In genomic region chr14:77014004-77014604, GRCh38 we compare ENCODE assay signal across 9 cellular contexts. TPM values are rescaled to one million over a fixed set of nuclear protein-coding genes. Genes with fewer than 3 reads are reported as not detected.
A peak's percentile ranks its signal among the peaks of the same experiment; 100 is the strongest.
DNase-seq lines count a peak whose midpoint lies in the region; ATAC-seq and TF ChIP-seq lines count a peak whose summit lies in the region.
"Had no signal": no experiment of that assay in that cellular context is flagged by ENCODE, and none has a peak within 500 bp of the region (broad histone marks: within the 10 kb centered on the region; RNA-seq: fewer than 3 reads in every experiment).

No MANE protein-coding gene starts in this region.

- H3K36me3 ChIP-seq in iPS-20b (ENCODE audit: insufficient read depth, low read depth, low read length) = no peaks in the 10 kb centered on the region
- no peaks in the 10 kb centered on the region for H3K36me3 ChIP-seq in CD4-positive, alpha-beta memory T cell (ENCODE audit: insufficient read depth, low read length)

- 0 out of 2 replicates have a peak overlapping the region, but pooled peaks have one; percentile 21 for H3K9ac ChIP-seq in iPS-20b (ENCODE audit: low read depth, low read length)

- H3K9me3 ChIP-seq in iPS-20b (ENCODE audit: insufficient read depth, low read depth, low read length) = no peaks in the 10 kb centered on the region
- no peaks in the 10 kb centered on the region for H3K9me3 ChIP-seq in CD4-positive, alpha-beta memory T cell (ENCODE audit: control insufficient read depth in 1 of 2, low read length in 2 of 2)

- H3K4me1 Mint-ChIP-seq in brain = peaks cover 49% of the 10 kb centered on the region
- peaks cover 16 to 25% (median 19%) of the 10 kb centered on the region in 4 donors for H3K4me1 Mint-ChIP-seq in CD4-positive, alpha-beta memory T cell

- TF ChIP-seq CTCF in brain (conservative IDR thresholded peaks at IDR 0.05) = no peak

- no peaks in the 10 kb centered on the region for H3K36me3 Mint-ChIP-seq in brain
- H3K36me3 Mint-ChIP-seq in CD4-positive, alpha-beta memory T cell = no peaks in the 10 kb centered on the region

- peaks cover 5% of the 10 kb centered on the region; the same call in 1 of the 2 replicates for H3K4me1 ChIP-seq in iPS-20b (ENCODE audit: insufficient read depth, low read length)
- H3K4me1 ChIP-seq in CD4-positive, alpha-beta memory T cell (ENCODE audit: insufficient read depth, low read length) = peaks cover 15% of the 10 kb centered on the region

- intact Hi-C loops in CD4-positive, alpha-beta memory T cell (cut with micrococcal nuclease) = no loop called here

- ATAC-seq in HG03469 (IDR thresholded peaks at IDR 0.05; ENCODE audit: unreplicated experiment) = no peak

- H3K4me3 ChIP-seq in iPS-20b (ENCODE audit: low read length) = no peak overlapping the region
- H3K4me3 ChIP-seq in CD4-positive, alpha-beta memory T cell (ENCODE audit: low read length in 2 of 2) = no peak overlapping the region

- peaks cover 3% of the 10 kb centered on the region for H3K27me3 Mint-ChIP-seq in brain
- H3K27me3 Mint-ChIP-seq in CD4-positive, alpha-beta memory T cell = no peaks in the 10 kb centered on the region

- H3K9me3 Mint-ChIP-seq in brain = peaks cover 0 to 8% (median 0%) of the 10 kb centered on the region in 5 experiments
- H3K9me3 Mint-ChIP-seq in CD4-positive, alpha-beta memory T cell = no peaks in the 10 kb centered on the region
- H3K9me3 Mint-ChIP-seq: T-helper 1 cell treated with Interleukin-12 subunit alpha and Interleukin-12 subunit beta and Interleukin-4 antibody, amounts not matched to agents 30 μg/mL and 1 μg/mL, for 36 hours had no signal

- DNase-seq in ELF-1 (ENCODE audit: low read depth, low spot score) = peak; percentile 92
- DNase-seq in retina = peak; percentile 61
- DNase-seq in CD4-positive, alpha-beta memory T cell = no peak
- no peak for DNase-seq in middle frontal gyrus (ENCODE audit: extremely low spot score, low spot score)
- DNase-seq in NCI-H1105 treated with DMSO at 0.1 percent for 48 hours (lab: John Stamatoyannopoulos, UW) = no peak

- H3K4me3 Mint-ChIP-seq in brain = peak overlapping the region in 2 of 5 experiments; percentile 29 to 62
- H3K4me3 Mint-ChIP-seq in CD4-positive, alpha-beta memory T cell = no peak overlapping the region
- H3K4me3 Mint-ChIP-seq: T-helper 1 cell treated with Interleukin-12 subunit alpha and Interleukin-12 subunit beta and Interleukin-4 antibody, amounts not matched to agents 30 μg/mL and 1 μg/mL, for 36 hours had no signal

- no peak overlapping the region for H3K27ac ChIP-seq in iPS-20b (ENCODE audit: low read length)
- no peak overlapping the region for H3K27ac ChIP-seq in CD4-positive, alpha-beta memory T cell (ENCODE audit: low read depth, low read length)

- POLR2A ChIA-PET in CD4-positive, alpha-beta memory T cell (lab: Charles Lee; ENCODE audit: partially characterized antibody) = interaction anchor here (1.0 to 1.1 kb wide), 2 partner anchors 10 to 13 kb away, joined by 4 to 6 read pairs; no protein-coding TSS in a partner anchor

- CTCF ChIA-PET in CD4-positive, alpha-beta memory T cell (lab: Charles Lee; ENCODE audit: partially characterized antibody) = interaction anchor here (0.7 to 3.9 kb wide), 4 partner anchors 10 to 101 kb away, joined by 3 to 19 read pairs (median 4); no protein-coding TSS in a partner anchor

- H3K27me3 ChIP-seq in iPS-20b (ENCODE audit: insufficient read depth, low read length) = no peaks in the 10 kb centered on the region
- H3K27me3 ChIP-seq in CD4-positive, alpha-beta memory T cell (ENCODE audit: insufficient read depth, low read length) = no peaks in the 10 kb centered on the region

- H3K27ac Mint-ChIP-seq in brain = peak overlapping the region in 4 of 5 experiments; percentile 86 to 94 (median 93)
- H3K27ac Mint-ChIP-seq in CD4-positive, alpha-beta memory T cell = peak overlapping the region in 1 of 7 donors; percentile 47
- H3K27ac Mint-ChIP-seq: T-helper 1 cell treated with Interleukin-12 subunit alpha and Interleukin-12 subunit beta and Interleukin-4 antibody, amounts not matched to agents 30 μg/mL and 1 μg/mL, for 36 hours had no signal

RNA-seq across cellular contexts. Expression of gene IRF2BPL, which starts 14.4 kb away (rescaled TPM):
- 49.8 TPM for polyA plus RNA-seq in brain (ENCODE audit: insufficient read depth, low read depth, low replicate concordance)
- 10 to 100 TPM; 36.6 to 37.7 TPM for total RNA-seq in CD4-positive, alpha-beta memory T cell
- polyA plus RNA-seq in CD4-positive, alpha-beta memory T cell = 1 to 10 TPM; 1.2 to 3.8 TPM

Comparison
In these comparisons a context has a peak if more than half of its experiments do, and no peak if none do; other contexts are left out.
1. DNase-seq: peak in ELF-1 (single experiment) and retina (single experiment); none in CD4-positive, alpha-beta memory T cell (0 of 5), middle frontal gyrus (single experiment) and NCI-H1105 treated with DMSO at 0.1 percent for 48 hours (single experiment).
2. RNA of gene IRF2BPL, which starts 14.4 kb away (polyA plus RNA-seq): 49.8 TPM in brain (single experiment); 1.2 to 3.8 TPM in CD4-positive, alpha-beta memory T cell; every median in the first group is over 10 times any median in the second.